ENCODE assay signal across 10 cellular contexts in the genomic region with DNA sequence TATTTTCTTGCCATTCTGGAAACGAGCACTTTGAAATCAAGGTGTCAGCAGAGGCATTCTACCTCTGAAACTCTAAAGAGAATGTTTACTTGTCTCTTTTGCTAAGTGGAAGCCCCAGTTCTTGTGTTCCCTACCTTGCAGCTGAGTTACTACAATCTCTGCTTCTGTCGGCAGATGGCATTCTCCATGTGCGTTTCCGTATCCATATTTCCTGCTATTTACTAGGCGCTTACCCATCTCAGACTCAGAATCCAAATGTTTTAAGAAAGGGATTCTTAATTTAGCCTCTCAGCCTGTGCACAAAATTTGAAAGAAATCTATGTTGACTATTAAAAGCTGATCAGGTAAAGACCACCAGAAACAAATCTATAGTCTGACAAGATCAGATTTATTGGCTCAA.
DNase-seq lines count a peak whose midpoint lies in the region; TF ChIP-seq lines count a peak whose summit lies in the region.
"Had no signal": no experiment of that assay in that cellular context is flagged by ENCODE, and none has a peak within 500 bp of the region (broad histone marks: within the 10 kb centered on the region; RNA-seq: fewer than 3 reads in every experiment).

No MANE protein-coding gene starts in this region.

- peaks cover 4% of the 10 kb centered on the region for H3K4me1 ChIP-seq in adipocyte (ENCODE audit: control insufficient read depth, insufficient read depth, low read length)
- no peaks in the 10 kb centered on the region for H3K4me1 ChIP-seq in esophagus squamous epithelium

- TF ChIP-seq POLR2A in esophagus squamous epithelium (IDR thresholded peaks at IDR 0.05): no peak

- H3K27me3 ChIP-seq in adipocyte (replicated peaks; ENCODE audit: control insufficient read depth, insufficient read depth, low read length) (no peaks in the 10 kb centered on the region), esophagus squamous epithelium (no peaks in the 10 kb centered on the region)

- H3K9me3 ChIP-seq in adipocyte (ENCODE audit: control insufficient read depth, low read length) (no peaks in the 10 kb centered on the region), esophagus squamous epithelium (no peaks in the 10 kb centered on the region)

- TF ChIP-seq CTCF in 22Rv1 (IDR thresholded peaks at IDR 0.05) (peak; percentile 68), esophagus squamous epithelium (IDR thresholded peaks at IDR 0.05) (peak in 1 of 6 experiments; percentile 9)

- no peaks in the 10 kb centered on the region for H3K36me3 ChIP-seq in adipocyte (ENCODE audit: control insufficient read depth, insufficient read depth, low read length, severe bottlenecking)
- H3K36me3 ChIP-seq in esophagus squamous epithelium: no peaks in the 10 kb centered on the region

- DNase-seq in EH (ENCODE audit: low read depth): peak; percentile 28
- peak; percentile 16 for DNase-seq in adipocyte (ENCODE audit: low read depth)
- peak; percentile 7 for DNase-seq in iris pigment epithelial cell (ENCODE audit: low read depth)
- no peak for DNase-seq in GOT3 (lab: John Stamatoyannopoulos, UW)
- DNase-seq in cortex of kidney (lab: John Stamatoyannopoulos, UW): no peak
- DNase-seq in A172 (ENCODE audit: low spot score): no peak
- no peak for DNase-seq in esophagus squamous epithelium (lab: John Stamatoyannopoulos, UW)
- DNase-seq: NCI-H446 treated with DMSO at 0.1 percent for 48 hours, T-helper 1 cell had no signal

- intact Hi-C loops in esophagus squamous epithelium (cut with DNase I): no loop called here

- no peak overlapping the region for H3K4me3 ChIP-seq in adipocyte (ENCODE audit: low read length)
- no peak overlapping the region for H3K4me3 ChIP-seq in esophagus squamous epithelium

- WGBS in esophagus squamous epithelium, 2 donors: 26 to 38% methylated on average over 5 of the region's 5 CpGs

- H3K9ac ChIP-seq in adipocyte (ENCODE audit: low read length): no peak overlapping the region

- H3K27ac ChIP-seq in 22Rv1: no peak overlapping the region
- no peak overlapping the region for H3K27ac ChIP-seq in esophagus squamous epithelium

Comparison
In these comparisons a context has a peak if more than half of its experiments do, and no peak if none do; other contexts are left out.
1. DNase-seq: peak in EH (single experiment), adipocyte (single experiment) and iris pigment epithelial cell (single experiment); none in GOT3 (single experiment), cortex of kidney (single experiment), A172 (single experiment) and esophagus squamous epithelium (single experiment).